Comparison of ENCODE assay signal across 27 cellular contexts in genomic region chr2:108982259-108982679, GRCh38. TPM values are rescaled to one million over a fixed set of nuclear protein-coding genes. Genes with fewer than 3 reads are reported as not detected.
A peak's percentile ranks its signal among the peaks of the same experiment; 100 is the strongest.
DNase-seq lines count a peak whose midpoint lies in the region; ATAC-seq, FAIRE-seq and TF ChIP-seq lines count a peak whose summit lies in the region.
"Had no signal": no experiment of that assay in that cellular context is flagged by ENCODE, and none has a peak within 500 bp of the region (broad histone marks: within the 10 kb centered on the region; RNA-seq: fewer than 3 reads in every experiment).

No MANE protein-coding gene starts in this region.

- CTCF ChIA-PET in CD8-positive, alpha-beta T cell (lab: Charles Lee), result interaction anchor here (1.2 to 2.7 kb wide), 2 partner anchors 14 to 53 kb away, joined by 4 to 18 read pairs; no protein-coding TSS in a partner anchor

- peak overlapping the region; percentile 1 for H3K27ac Mint-ChIP-seq in CD8-positive, alpha-beta T cell
- H3K27ac Mint-ChIP-seq: activated CD4-positive, alpha-beta T cell treated with anti-CD3 and anti-CD28 coated beads, Interleukin-2, amount 10 ng/mL, durations not matched to agents 24 days and 14 days; T-helper 1 cell treated with Interleukin-12 subunit alpha and Interleukin-12 subunit beta and Interleukin-4 antibody, amounts not matched to agents 30 μg/mL and 1 μg/mL, for 36 hours had no signal

- no peaks in the 10 kb centered on the region for H3K9me3 ChIP-seq in CD8-positive, alpha-beta T cell (ENCODE audit: low read length)
- H3K9me3 ChIP-seq in mucosa of rectum (ENCODE audit: control insufficient read depth in 2 of 2, low read length in 2 of 2), result no peaks in the 10 kb centered on the region
- no peaks in the 10 kb centered on the region for H3K9me3 ChIP-seq in WERI-Rb-1 (ENCODE audit: severe bottlenecking)
- H3K9me3 ChIP-seq: breast epithelium, uterus had no signal

- H3K4me3 ChIP-seq in CD8-positive, alpha-beta T cell (ENCODE audit: low read depth, low read length), result no peak overlapping the region
- H3K4me3 ChIP-seq in mucosa of rectum (ENCODE audit: low read length in 2 of 2) (no peak overlapping the region), WERI-Rb-1 (ENCODE audit: low read depth, low read length) (no peak overlapping the region)
- H3K4me3 ChIP-seq: breast epithelium, K562, SK-N-MC, uterus had no signal

- ATAC-seq in CD8-positive, alpha-beta T cell, result no peak
- no peak for ATAC-seq in omental fat pad (ENCODE audit: low FRiP score)
- ATAC-seq: K562 had no signal

- H3K36me3 ChIP-seq in CD8-positive, alpha-beta T cell (ENCODE audit: insufficient read depth, low read length), result no peaks in the 10 kb centered on the region
- no peaks in the 10 kb centered on the region for H3K36me3 ChIP-seq in mucosa of rectum (ENCODE audit: control insufficient read depth in 2 of 2, insufficient read depth in 2 of 2, low read length in 2 of 2)
- H3K36me3 ChIP-seq in WERI-Rb-1, result no peaks in the 10 kb centered on the region
- H3K36me3 ChIP-seq: breast epithelium, uterus had no signal

- no peak for DNase-seq in CD8-positive, alpha-beta T cell
- peak; percentile 46 for DNase-seq in HuH-7.5 (ENCODE audit: low spot score)
- no peak for DNase-seq in GM10266 (ENCODE audit: extremely low spot score)
- no peak for DNase-seq in RPMI8226
- DNase-seq in omental fat pad (ENCODE audit: low spot score), result no peak
- DNase-seq in WERI-Rb-1, result no peak
- DNase-seq: activated CD4-positive, alpha-beta T cell treated with anti-CD3 and anti-CD28 coated beads, Interleukin-2, amount 10 ng/mL, durations not matched to agents 24 days and 14 days; activated T-cell treated with anti-CD3 and anti-CD28 coated beads, Interleukin-2, amount 50 U/mL, for 4 hours; amygdala; effector CD8-positive, alpha-beta T cell; GDM1; H7; head of caudate nucleus; mammary epithelial cell; MM.1S; NCI-H2081 treated with DMSO at 0.1 percent for 48 hours; NCI-H226; NCI-H748 treated with DMSO at 0.1 percent for 48 hours; uterus had no signal

- H3K4me3 Mint-ChIP-seq in CD8-positive, alpha-beta T cell, result no peak overlapping the region
- H3K4me3 Mint-ChIP-seq: activated CD4-positive, alpha-beta T cell treated with anti-CD3 and anti-CD28 coated beads, Interleukin-2, amount 10 ng/mL, durations not matched to agents 24 days and 14 days; activated T-cell treated with anti-CD3 and anti-CD28 coated beads, Interleukin-2, amount 50 U/mL, for 4 hours; T-helper 1 cell treated with Interleukin-12 subunit alpha and Interleukin-12 subunit beta and Interleukin-4 antibody, amounts not matched to agents 30 μg/mL and 1 μg/mL, for 36 hours had no signal

- no peaks in the 10 kb centered on the region for H3K36me3 Mint-ChIP-seq in CD8-positive, alpha-beta T cell

- FAIRE-seq in endometrium (lab: Jason Lieb, UNC), result peak; percentile 90
- FAIRE-seq: K562 had no signal

- H3K9me3 Mint-ChIP-seq in CD8-positive, alpha-beta T cell, result no peaks in the 10 kb centered on the region
- H3K9me3 Mint-ChIP-seq: activated CD4-positive, alpha-beta T cell treated with anti-CD3 and anti-CD28 coated beads, Interleukin-2, amount 10 ng/mL, durations not matched to agents 24 days and 14 days; activated T-cell treated with anti-CD3 and anti-CD28 coated beads, Interleukin-2, amount 50 U/mL, for 4 hours; T-helper 1 cell treated with Interleukin-12 subunit alpha and Interleukin-12 subunit beta and Interleukin-4 antibody, amounts not matched to agents 30 μg/mL and 1 μg/mL, for 36 hours had no signal

- H3K27ac ChIP-seq in CD8-positive, alpha-beta T cell (ENCODE audit: low read depth, low read length), result no peak overlapping the region
- H3K27ac ChIP-seq in mucosa of rectum (ENCODE audit: low read depth in 2 of 2, low read length in 2 of 2) (peak overlapping the region; percentile 7 to 49), WERI-Rb-1 (no peak overlapping the region)
- H3K27ac ChIP-seq: breast epithelium, SK-N-MC, uterus had no signal

- POLR2A ChIA-PET in CD8-positive, alpha-beta T cell (lab: Charles Lee), result interaction anchor here (1.2 to 1.3 kb wide), 2 partner anchors 13 to 50 kb away, joined by 3 to 4 read pairs; no protein-coding TSS in a partner anchor

- H3K27me3 Mint-ChIP-seq in CD8-positive, alpha-beta T cell (ENCODE audit: low read depth), result no peaks in the 10 kb centered on the region

- peaks cover 70% of the 10 kb centered on the region for H3K4me1 Mint-ChIP-seq in CD8-positive, alpha-beta T cell (ENCODE audit: low read depth)

- H3K9ac ChIP-seq in mucosa of rectum (ENCODE audit: low read depth in 1 of 2, low read length in 2 of 2), result no peak overlapping the region

- intact Hi-C loops in CD8-positive, alpha-beta T cell (cut with DNase I, micrococcal nuclease), result loop anchor here (10.0 kb wide), 2 partner anchors 197 to 533 kb away; partner anchors contain the start of gene CCDC138 (in 1 of the 2)

- H3K4me1 ChIP-seq in CD8-positive, alpha-beta T cell (ENCODE audit: insufficient read depth, low read length), result peaks cover 31% of the 10 kb centered on the region
- peaks cover 23 to 40% of the 10 kb centered on the region in 2 donors for H3K4me1 ChIP-seq in mucosa of rectum (ENCODE audit: control insufficient read depth in 2 of 2, insufficient read depth in 2 of 2, low read length in 2 of 2)
- H3K4me1 ChIP-seq: breast epithelium, uterus had no signal

- H3K27me3 ChIP-seq in CD8-positive, alpha-beta T cell (ENCODE audit: insufficient read depth, low read length), result no peaks in the 10 kb centered on the region
- H3K27me3 ChIP-seq in mucosa of rectum (ENCODE audit: control insufficient read depth in 2 of 2, insufficient read depth in 2 of 2, low read length in 2 of 2) (no peaks in the 10 kb centered on the region), WERI-Rb-1 (ENCODE audit: insufficient read depth, low read depth, severe bottlenecking) (no peaks in the 10 kb centered on the region)
- H3K27me3 ChIP-seq: uterus had no signal

- no peak for TF ChIP-seq CTCF in CD8-positive, alpha-beta T cell (IDR thresholded peaks at IDR 0.05)
- no peak for TF ChIP-seq CTCF in GM10266 (IDR thresholded peaks at IDR 0.05; ENCODE audit: control insufficient read depth, insufficient read depth, low read depth, missing control alignments)
- TF ChIP-seq CTCF in omental fat pad (IDR thresholded peaks at IDR 0.05), result no peak
- no peak for TF ChIP-seq CTCF in WERI-Rb-1 (IDR thresholded peaks at IDR 0.05; ENCODE audit: low read depth, low read length)

RNA-seq across cellular contexts. Expression of gene EDAR, which starts 6.8 kb away (rescaled TPM):
- total RNA-seq in CD8-positive, alpha-beta T cell, result 1 to 10 TPM; 1.6 to 2.0 TPM
- total RNA-seq in omental fat pad, result not detected
- total RNA-seq: K562, pulmonary artery endothelial cell, temporal lobe had no signal

Comparison
In these comparisons a context has a peak if more than half of its experiments do, and no peak if none do; other contexts are left out.
1. H3K27ac ChIP-seq: peak in mucosa of rectum (2 of 2); none in CD8-positive, alpha-beta T cell (single experiment) and WERI-Rb-1 (single experiment).